ENCODE assay signal across 28 cellular contexts in the genomic region with DNA sequence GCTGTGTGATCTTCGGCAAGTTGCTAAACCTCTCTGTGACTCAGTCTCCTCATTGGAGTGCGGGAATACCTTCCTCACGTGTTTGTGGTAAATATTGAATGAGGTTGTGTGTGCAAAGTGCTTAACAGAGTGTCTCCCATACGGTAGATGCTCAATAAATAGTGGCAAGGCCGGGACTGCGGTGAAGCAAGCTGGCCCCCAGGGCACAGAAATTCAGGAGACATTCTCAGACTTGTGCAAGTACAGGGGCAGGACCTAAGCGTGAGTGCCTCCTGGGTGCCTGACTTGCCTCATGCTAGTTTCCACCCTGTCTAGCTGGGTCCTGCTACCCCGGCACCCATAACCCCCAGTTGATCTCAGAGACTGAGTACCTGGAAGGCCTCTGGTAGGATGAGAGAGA.
"Had no signal": no experiment of that assay in that cellular context is flagged by ENCODE, and none has a peak within 500 bp of the region (broad histone marks: within the 10 kb centered on the region; RNA-seq: fewer than 3 reads in every experiment).

No MANE protein-coding gene starts in this region.

- H3K9me3 Mint-ChIP-seq: activated naive CD4-positive, alpha-beta T cell treated with anti-CD3 and anti-CD28 coated beads for 36 hours; neural crest cell; T-helper 1 cell treated with Interleukin-12 subunit alpha and Interleukin-12 subunit beta and Interleukin-4 antibody, amounts not matched to agents 30 μg/mL and 1 μg/mL, for 36 hours had no signal

- H3K4me3 ChIP-seq: coronary artery, gastroesophageal sphincter, hepatocyte, right atrium auricular region, smooth muscle cell, thoracic aorta, upper lobe of left lung had no signal

- H3K27me3 Mint-ChIP-seq: activated naive CD8-positive, alpha-beta T cell treated with anti-CD3 and anti-CD28 coated beads, Interleukin-2, amount 10 ng/mL, durations not matched to agents 7 days and 5 days had no signal

- H3K4me2 ChIP-seq: hepatocyte, smooth muscle cell had no signal

- H3K4me1 Mint-ChIP-seq: neural crest cell had no signal

- DNase-seq: activated CD4-positive, alpha-beta T cell treated with anti-CD3 and anti-CD28 coated beads for 1 hour; activated CD8-positive, alpha-beta memory T cell treated with anti-CD3 and anti-CD28 coated beads, Interleukin-2, amount 10 ng/mL, durations not matched to agents 7 days and 5 days; activated CD8-positive, alpha-beta T cell treated with anti-CD3 and anti-CD28 coated beads, Interleukin-2, amount 10 ng/mL, durations not matched to agents 7 days and 5 days; activated effector memory CD4-positive, alpha-beta T cell treated with anti-CD3 and anti-CD28 coated beads, Interleukin-2, amount 50 U/mL, for 16 hours; activated naive CD4-positive, alpha-beta T cell treated with anti-CD3 and anti-CD28 coated beads for 36 hours; activated naive CD8-positive, alpha-beta T cell treated with anti-CD3 and anti-CD28 coated beads, Interleukin-2, amount 10 ng/mL, durations not matched to agents 7 days and 5 days; amniotic stem cell; brain microvascular endothelial cell; midbrain; naive thymus-derived CD8-positive, alpha-beta T cell; occipital lobe; stimulated activated CD4-positive, alpha-beta T cell treated with anti-CD3 and anti-CD28 coated beads, Interleukin-1b, Interleukin-23, amount 100 ng/mL, for 48 hours; stimulated activated naive CD4-positive, alpha-beta T cell treated with Interleukin-2 at 50 U/mL for 16 hours; SW 1271; T-helper 9 cell; upper lobe of left lung had no signal

- H3K4me1 ChIP-seq: gastroesophageal sphincter, right atrium auricular region, upper lobe of left lung had no signal

- H3K36me3 ChIP-seq: brain microvascular endothelial cell, gastroesophageal sphincter, right atrium auricular region, thoracic aorta, upper lobe of left lung had no signal

- H3K4me3 Mint-ChIP-seq: activated CD8-positive, alpha-beta memory T cell treated with anti-CD3 and anti-CD28 coated beads, Interleukin-2, amount 10 ng/mL, durations not matched to agents 7 days and 5 days; activated CD8-positive, alpha-beta T cell treated with anti-CD3 and anti-CD28 coated beads, Interleukin-2, amount 10 ng/mL, durations not matched to agents 7 days and 5 days; activated naive CD4-positive, alpha-beta T cell treated with anti-CD3 and anti-CD28 coated beads for 36 hours; activated naive CD8-positive, alpha-beta T cell treated with anti-CD3 and anti-CD28 coated beads, Interleukin-2, amount 10 ng/mL, durations not matched to agents 7 days and 5 days; naive thymus-derived CD8-positive, alpha-beta T cell; neural crest cell; T-helper 1 cell treated with Interleukin-12 subunit alpha and Interleukin-12 subunit beta and Interleukin-4 antibody, amounts not matched to agents 30 μg/mL and 1 μg/mL, for 36 hours had no signal

- H3K27ac Mint-ChIP-seq: activated CD8-positive, alpha-beta memory T cell treated with anti-CD3 and anti-CD28 coated beads, Interleukin-2, amount 10 ng/mL, durations not matched to agents 7 days and 5 days; activated CD8-positive, alpha-beta T cell treated with anti-CD3 and anti-CD28 coated beads, Interleukin-2, amount 10 ng/mL, durations not matched to agents 7 days and 5 days; activated naive CD4-positive, alpha-beta T cell treated with anti-CD3 and anti-CD28 coated beads for 36 hours; activated naive CD8-positive, alpha-beta T cell treated with anti-CD3 and anti-CD28 coated beads, Interleukin-2, amount 10 ng/mL, durations not matched to agents 7 days and 5 days; naive thymus-derived CD8-positive, alpha-beta T cell; T-helper 1 cell treated with Interleukin-12 subunit alpha and Interleukin-12 subunit beta and Interleukin-4 antibody, amounts not matched to agents 30 μg/mL and 1 μg/mL, for 36 hours had no signal

- H3K36me3 Mint-ChIP-seq: activated CD8-positive, alpha-beta memory T cell treated with anti-CD3 and anti-CD28 coated beads, Interleukin-2, amount 10 ng/mL, durations not matched to agents 7 days and 5 days; activated naive CD8-positive, alpha-beta T cell treated with anti-CD3 and anti-CD28 coated beads, Interleukin-2, amount 10 ng/mL, durations not matched to agents 7 days and 5 days had no signal

- H2AFZ ChIP-seq: hepatocyte, parathyroid adenoma had no signal

- H3K27me3 ChIP-seq: gastroesophageal sphincter, hepatocyte, right atrium auricular region, upper lobe of left lung had no signal

- FAIRE-seq: astrocyte, endothelial cell of umbilical vein, TTC549 had no signal

- H3K9me3 ChIP-seq: upper lobe of left lung had no signal

- H3K9ac ChIP-seq: parathyroid adenoma had no signal

- H3K27ac ChIP-seq: brain microvascular endothelial cell, coronary artery, gastroesophageal sphincter, hepatocyte, parathyroid adenoma, right atrium auricular region, thoracic aorta, upper lobe of left lung had no signal

- H3K79me2 ChIP-seq: hepatocyte, parathyroid adenoma had no signal

- ATAC-seq: activated CD8-positive, alpha-beta T cell treated with anti-CD3 and anti-CD28 coated beads, Interleukin-2, amount 10 ng/mL, durations not matched to agents 7 days and 5 days; gastroesophageal sphincter; naive thymus-derived CD8-positive, alpha-beta T cell had no signal
